1 cellular context compared by ENCODE assay signal in the genomic region with DNA sequence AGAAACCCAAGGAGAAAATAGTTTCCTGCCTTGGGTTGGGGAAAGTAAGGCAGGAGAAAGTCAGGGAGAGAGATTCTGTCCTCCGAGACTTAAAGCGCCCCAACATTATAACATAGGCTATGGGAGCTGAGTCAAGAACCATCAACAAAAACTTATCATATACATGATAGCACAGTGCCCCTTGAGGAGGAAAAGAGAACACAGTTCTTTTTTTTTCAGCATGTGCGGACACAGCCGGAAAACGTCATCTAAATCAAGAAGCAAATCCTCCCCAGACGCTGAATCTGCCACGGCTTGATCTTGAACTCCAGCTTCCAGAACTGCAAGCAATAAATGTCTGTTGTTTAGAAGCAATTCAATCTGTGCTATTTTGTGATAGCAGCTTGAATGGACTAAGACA.
TF ChIP-seq lines count a peak whose summit lies in the region.

No MANE protein-coding gene starts in this region.

TF ChIP-seq in HepG2, 621 proteins besides CTCF, POLR2A, EP300 and RAD21 (continued from another document):
- TF ChIP-seq, protein P1, sequence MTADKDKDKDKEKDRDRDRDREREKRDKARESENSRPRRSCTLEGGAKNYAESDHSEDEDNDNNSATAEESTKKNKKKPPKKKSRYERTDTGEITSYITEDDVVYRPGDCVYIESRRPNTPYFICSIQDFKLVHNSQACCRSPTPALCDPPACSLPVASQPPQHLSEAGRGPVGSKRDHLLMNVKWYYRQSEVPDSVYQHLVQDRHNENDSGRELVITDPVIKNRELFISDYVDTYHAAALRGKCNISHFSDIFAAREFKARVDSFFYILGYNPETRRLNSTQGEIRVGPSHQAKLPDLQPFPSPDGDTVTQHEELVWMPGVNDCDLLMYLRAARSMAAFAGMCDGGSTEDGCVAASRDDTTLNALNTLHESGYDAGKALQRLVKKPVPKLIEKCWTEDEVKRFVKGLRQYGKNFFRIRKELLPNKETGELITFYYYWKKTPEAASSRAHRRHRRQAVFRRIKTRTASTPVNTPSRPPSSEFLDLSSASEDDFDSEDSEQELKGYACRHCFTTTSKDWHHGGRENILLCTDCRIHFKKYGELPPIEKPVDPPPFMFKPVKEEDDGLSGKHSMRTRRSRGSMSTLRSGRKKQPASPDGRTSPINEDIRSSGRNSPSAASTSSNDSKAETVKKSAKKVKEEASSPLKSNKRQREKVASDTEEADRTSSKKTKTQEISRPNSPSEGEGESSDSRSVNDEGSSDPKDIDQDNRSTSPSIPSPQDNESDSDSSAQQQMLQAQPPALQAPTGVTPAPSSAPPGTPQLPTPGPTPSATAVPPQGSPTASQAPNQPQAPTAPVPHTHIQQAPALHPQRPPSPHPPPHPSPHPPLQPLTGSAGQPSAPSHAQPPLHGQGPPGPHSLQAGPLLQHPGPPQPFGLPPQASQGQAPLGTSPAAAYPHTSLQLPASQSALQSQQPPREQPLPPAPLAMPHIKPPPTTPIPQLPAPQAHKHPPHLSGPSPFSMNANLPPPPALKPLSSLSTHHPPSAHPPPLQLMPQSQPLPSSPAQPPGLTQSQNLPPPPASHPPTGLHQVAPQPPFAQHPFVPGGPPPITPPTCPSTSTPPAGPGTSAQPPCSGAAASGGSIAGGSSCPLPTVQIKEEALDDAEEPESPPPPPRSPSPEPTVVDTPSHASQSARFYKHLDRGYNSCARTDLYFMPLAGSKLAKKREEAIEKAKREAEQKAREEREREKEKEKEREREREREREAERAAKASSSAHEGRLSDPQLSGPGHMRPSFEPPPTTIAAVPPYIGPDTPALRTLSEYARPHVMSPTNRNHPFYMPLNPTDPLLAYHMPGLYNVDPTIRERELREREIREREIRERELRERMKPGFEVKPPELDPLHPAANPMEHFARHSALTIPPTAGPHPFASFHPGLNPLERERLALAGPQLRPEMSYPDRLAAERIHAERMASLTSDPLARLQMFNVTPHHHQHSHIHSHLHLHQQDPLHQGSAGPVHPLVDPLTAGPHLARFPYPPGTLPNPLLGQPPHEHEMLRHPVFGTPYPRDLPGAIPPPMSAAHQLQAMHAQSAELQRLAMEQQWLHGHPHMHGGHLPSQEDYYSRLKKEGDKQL (CRISPR knock-in tag; IDR thresholded peaks at IDR 0.05; ENCODE audit: low read depth) = no peak
- TF ChIP-seq TGIF2 (CRISPR knock-in tag; IDR thresholded peaks at IDR 0.05) (no peak), HNRNPH1 (optimal IDR thresholded peaks at IDR 0.05; ENCODE audit: low read depth, low read length) (no peak)
